ENCODE assay signal across 8 cellular contexts in genomic region chr4:109729563-109730293, GRCh38. TPM values are rescaled to one million over a fixed set of nuclear protein-coding genes. Genes with fewer than 3 reads are reported as not detected.
DNase-seq lines count a peak whose midpoint lies in the region; TF ChIP-seq lines count a peak whose summit lies in the region.

PLA2G12A (minus strand) TSS chr4:109730070; CDS start chr4:109729809, 261 bp downstream.

- H3K4me1 Mint-ChIP-seq in activated naive CD4-positive, alpha-beta T cell treated with anti-CD3 and anti-CD28 coated beads, Interleukin-2, amount 10 ng/mL, durations not matched to agents 7 days and 5 days, result peaks cover 21% of the 10 kb centered on the region
- H3K4me1 Mint-ChIP-seq in glutamatergic neuron (ENCODE audit: low read depth, unreplicated experiment) (peaks cover 5% of the 10 kb centered on the region), osteocyte (ENCODE audit: unreplicated experiment) (peaks cover 21% of the 10 kb centered on the region)

- no peaks in the 10 kb centered on the region for H3K9me3 Mint-ChIP-seq in activated naive CD4-positive, alpha-beta T cell treated with anti-CD3 and anti-CD28 coated beads, Interleukin-2, amount 10 ng/mL, durations not matched to agents 7 days and 5 days
- peaks cover 6% of the 10 kb centered on the region for H3K9me3 Mint-ChIP-seq in glutamatergic neuron (ENCODE audit: unreplicated experiment)
- H3K9me3 Mint-ChIP-seq in osteocyte (ENCODE audit: unreplicated experiment), result no peaks in the 10 kb centered on the region

- H3K36me3 ChIP-seq in SJSA1, result peaks cover 4% of the 10 kb centered on the region; the same call in 1 of the 2 replicates
- H3K36me3 ChIP-seq in thymus (ENCODE audit: control insufficient read depth, insufficient read depth), result no peaks in the 10 kb centered on the region

- WGBS in thymus, result under 1% methylated on average over 78 of the region's 79 CpGs

- H3K9me3 ChIP-seq in SJSA1 (replicated peaks), result no peaks in the 10 kb centered on the region
- no peaks in the 10 kb centered on the region for H3K9me3 ChIP-seq in thymus (ENCODE audit: control insufficient read depth)

- H3K27ac ChIP-seq in SJSA1, result peak within 1 kb of the TSS; percentile 43; the same call in 1 of the 2 replicates
- peak within 1 kb of the TSS; percentile 80 for H3K27ac ChIP-seq in thymus (ENCODE audit: low read depth)

- CTCF ChIA-PET in activated naive CD4-positive, alpha-beta T cell treated with anti-CD3 and anti-CD28 coated beads, Interleukin-2, amount 10 ng/mL, durations not matched to agents 7 days and 5 days (lab: Charles Lee), result interaction anchor here (0.8 to 1.8 kb wide), 3 partner anchors 27 to 296 kb away, joined by 3 to 7 read pairs (median 6); partner anchors contain the start of genes CASP6 and SEC24B

- H3K4me1 ChIP-seq in SJSA1 (replicated peaks) (peaks cover 19% of the 10 kb centered on the region), thymus (ENCODE audit: control insufficient read depth, insufficient read depth, low read length) (no peaks in the 10 kb centered on the region)

- H3K27me3 Mint-ChIP-seq in activated naive CD4-positive, alpha-beta T cell treated with anti-CD3 and anti-CD28 coated beads, Interleukin-2, amount 10 ng/mL, durations not matched to agents 7 days and 5 days, result peaks cover 4% of the 10 kb centered on the region
- H3K27me3 Mint-ChIP-seq in glutamatergic neuron (ENCODE audit: unreplicated experiment) (peaks cover 6% of the 10 kb centered on the region), osteocyte (ENCODE audit: unreplicated experiment) (no peaks in the 10 kb centered on the region)

- TF ChIP-seq CTCF in glutamatergic neuron (IDR thresholded peaks at IDR 0.05; ENCODE audit: partially characterized antibody, unreplicated experiment) (no peak), osteocyte (IDR thresholded peaks at IDR 0.05) (no peak)

- H3K4me3 ChIP-seq in SJSA1 (peak within 1 kb of the TSS; percentile 97), thymus (ENCODE audit: low read length) (peak within 1 kb of the TSS; percentile 84)

- H3K27ac Mint-ChIP-seq in activated naive CD4-positive, alpha-beta T cell treated with anti-CD3 and anti-CD28 coated beads, Interleukin-2, amount 10 ng/mL, durations not matched to agents 7 days and 5 days, result peak within 1 kb of the TSS; percentile 75
- H3K27ac Mint-ChIP-seq in glutamatergic neuron (ENCODE audit: unreplicated experiment) (no peak within 1 kb of the TSS), osteocyte (ENCODE audit: unreplicated experiment) (peak within 1 kb of the TSS; percentile 90)

- no peaks in the 10 kb centered on the region for H3K27me3 ChIP-seq in SJSA1 (replicated peaks)
- H3K27me3 ChIP-seq in thymus (ENCODE audit: control insufficient read depth, insufficient read depth), result no peaks in the 10 kb centered on the region

- H3K4me3 Mint-ChIP-seq in activated naive CD4-positive, alpha-beta T cell treated with anti-CD3 and anti-CD28 coated beads, Interleukin-2, amount 10 ng/mL, durations not matched to agents 7 days and 5 days, result peak within 1 kb of the TSS; percentile 86
- H3K4me3 Mint-ChIP-seq in glutamatergic neuron (ENCODE audit: unreplicated experiment) (peak within 1 kb of the TSS; percentile 91), osteocyte (ENCODE audit: unreplicated experiment) (peak within 1 kb of the TSS; percentile 90)

- peaks cover 11% of the 10 kb centered on the region for H3K36me3 Mint-ChIP-seq in activated naive CD4-positive, alpha-beta T cell treated with anti-CD3 and anti-CD28 coated beads, Interleukin-2, amount 10 ng/mL, durations not matched to agents 7 days and 5 days
- H3K36me3 Mint-ChIP-seq in glutamatergic neuron (ENCODE audit: unreplicated experiment), result no peaks in the 10 kb centered on the region
- peaks cover 2% of the 10 kb centered on the region for H3K36me3 Mint-ChIP-seq in osteocyte (ENCODE audit: unreplicated experiment)

- DNase-seq in GDM1 (lab: John Stamatoyannopoulos, UW), result peak; percentile 65
- peak; percentile 57 for DNase-seq in H4 (ENCODE audit: low spot score)
- DNase-seq in LHCN-M2 (ENCODE audit: low read depth), result peak; percentile 42
- peak; percentile 50 to 83 for DNase-seq in SJSA1 (ENCODE audit: low read depth in 1 of 2, low spot score in 2 of 2)
- DNase-seq in activated naive CD4-positive, alpha-beta T cell treated with anti-CD3 and anti-CD28 coated beads, Interleukin-2, amount 10 ng/mL, durations not matched to agents 7 days and 5 days, result peak; percentile 83
- DNase-seq in glutamatergic neuron, result peak; percentile 66
- peak; percentile 90 for DNase-seq in osteocyte (ENCODE audit: extremely low spot score, unreplicated experiment)

RNA-seq across cellular contexts. Expression of gene PLA2G12A, which starts in this region (rescaled TPM):
- total RNA-seq in H4 (2014; rRNA removed; shearing (Covaris generic)), result 38.0 and 89.1 TPM in 2 replicates
- 12.5 and 15.2 TPM in 2 replicates for total RNA-seq in LHCN-M2 (2014; rRNA removed)
- 22.5 TPM for polyA plus RNA-seq in LHCN-M2 (2012)
- total RNA-seq in SJSA1 (2014; rRNA removed; shearing (Covaris generic)), result 15.0 and 15.5 TPM in 2 replicates
- 16.4 TPM for total RNA-seq in glutamatergic neuron (ENCODE audit: unreplicated experiment)
- total RNA-seq in osteocyte, result 38.6 and 43.8 TPM in 2 replicates
- 23.3 TPM for polyA plus RNA-seq in thymus

Comparison
In these comparisons a context has a peak if more than half of its experiments do, and no peak if none do; other contexts are left out.
1. Peak in every context shown above with its lines: DNase-seq, H3K4me3 ChIP-seq and H3K27ac ChIP-seq.